1 cellular context compared by ENCODE assay signal in the genomic region with DNA sequence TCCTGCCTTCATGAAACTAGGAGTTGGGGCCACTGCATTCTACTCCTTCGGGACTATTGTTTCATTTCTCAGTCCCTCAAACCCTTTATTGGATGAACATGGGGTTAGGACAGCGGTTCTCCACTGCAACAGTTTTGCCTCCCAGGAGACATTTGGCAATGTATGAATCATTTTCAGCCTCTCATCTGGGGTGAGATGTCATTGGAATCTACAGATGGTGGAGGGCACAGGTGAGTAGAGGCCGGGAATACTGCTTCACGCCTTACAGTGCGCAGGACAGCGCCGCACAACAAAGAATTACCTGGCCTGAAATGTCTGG.
TF ChIP-seq lines count a peak whose summit lies in the region.

No MANE protein-coding gene starts in this region.

TF ChIP-seq in GM23338, 12 proteins besides CTCF, POLR2A, EP300 and RAD21 (continued from another document):
- TF ChIP-seq, protein P1, sequence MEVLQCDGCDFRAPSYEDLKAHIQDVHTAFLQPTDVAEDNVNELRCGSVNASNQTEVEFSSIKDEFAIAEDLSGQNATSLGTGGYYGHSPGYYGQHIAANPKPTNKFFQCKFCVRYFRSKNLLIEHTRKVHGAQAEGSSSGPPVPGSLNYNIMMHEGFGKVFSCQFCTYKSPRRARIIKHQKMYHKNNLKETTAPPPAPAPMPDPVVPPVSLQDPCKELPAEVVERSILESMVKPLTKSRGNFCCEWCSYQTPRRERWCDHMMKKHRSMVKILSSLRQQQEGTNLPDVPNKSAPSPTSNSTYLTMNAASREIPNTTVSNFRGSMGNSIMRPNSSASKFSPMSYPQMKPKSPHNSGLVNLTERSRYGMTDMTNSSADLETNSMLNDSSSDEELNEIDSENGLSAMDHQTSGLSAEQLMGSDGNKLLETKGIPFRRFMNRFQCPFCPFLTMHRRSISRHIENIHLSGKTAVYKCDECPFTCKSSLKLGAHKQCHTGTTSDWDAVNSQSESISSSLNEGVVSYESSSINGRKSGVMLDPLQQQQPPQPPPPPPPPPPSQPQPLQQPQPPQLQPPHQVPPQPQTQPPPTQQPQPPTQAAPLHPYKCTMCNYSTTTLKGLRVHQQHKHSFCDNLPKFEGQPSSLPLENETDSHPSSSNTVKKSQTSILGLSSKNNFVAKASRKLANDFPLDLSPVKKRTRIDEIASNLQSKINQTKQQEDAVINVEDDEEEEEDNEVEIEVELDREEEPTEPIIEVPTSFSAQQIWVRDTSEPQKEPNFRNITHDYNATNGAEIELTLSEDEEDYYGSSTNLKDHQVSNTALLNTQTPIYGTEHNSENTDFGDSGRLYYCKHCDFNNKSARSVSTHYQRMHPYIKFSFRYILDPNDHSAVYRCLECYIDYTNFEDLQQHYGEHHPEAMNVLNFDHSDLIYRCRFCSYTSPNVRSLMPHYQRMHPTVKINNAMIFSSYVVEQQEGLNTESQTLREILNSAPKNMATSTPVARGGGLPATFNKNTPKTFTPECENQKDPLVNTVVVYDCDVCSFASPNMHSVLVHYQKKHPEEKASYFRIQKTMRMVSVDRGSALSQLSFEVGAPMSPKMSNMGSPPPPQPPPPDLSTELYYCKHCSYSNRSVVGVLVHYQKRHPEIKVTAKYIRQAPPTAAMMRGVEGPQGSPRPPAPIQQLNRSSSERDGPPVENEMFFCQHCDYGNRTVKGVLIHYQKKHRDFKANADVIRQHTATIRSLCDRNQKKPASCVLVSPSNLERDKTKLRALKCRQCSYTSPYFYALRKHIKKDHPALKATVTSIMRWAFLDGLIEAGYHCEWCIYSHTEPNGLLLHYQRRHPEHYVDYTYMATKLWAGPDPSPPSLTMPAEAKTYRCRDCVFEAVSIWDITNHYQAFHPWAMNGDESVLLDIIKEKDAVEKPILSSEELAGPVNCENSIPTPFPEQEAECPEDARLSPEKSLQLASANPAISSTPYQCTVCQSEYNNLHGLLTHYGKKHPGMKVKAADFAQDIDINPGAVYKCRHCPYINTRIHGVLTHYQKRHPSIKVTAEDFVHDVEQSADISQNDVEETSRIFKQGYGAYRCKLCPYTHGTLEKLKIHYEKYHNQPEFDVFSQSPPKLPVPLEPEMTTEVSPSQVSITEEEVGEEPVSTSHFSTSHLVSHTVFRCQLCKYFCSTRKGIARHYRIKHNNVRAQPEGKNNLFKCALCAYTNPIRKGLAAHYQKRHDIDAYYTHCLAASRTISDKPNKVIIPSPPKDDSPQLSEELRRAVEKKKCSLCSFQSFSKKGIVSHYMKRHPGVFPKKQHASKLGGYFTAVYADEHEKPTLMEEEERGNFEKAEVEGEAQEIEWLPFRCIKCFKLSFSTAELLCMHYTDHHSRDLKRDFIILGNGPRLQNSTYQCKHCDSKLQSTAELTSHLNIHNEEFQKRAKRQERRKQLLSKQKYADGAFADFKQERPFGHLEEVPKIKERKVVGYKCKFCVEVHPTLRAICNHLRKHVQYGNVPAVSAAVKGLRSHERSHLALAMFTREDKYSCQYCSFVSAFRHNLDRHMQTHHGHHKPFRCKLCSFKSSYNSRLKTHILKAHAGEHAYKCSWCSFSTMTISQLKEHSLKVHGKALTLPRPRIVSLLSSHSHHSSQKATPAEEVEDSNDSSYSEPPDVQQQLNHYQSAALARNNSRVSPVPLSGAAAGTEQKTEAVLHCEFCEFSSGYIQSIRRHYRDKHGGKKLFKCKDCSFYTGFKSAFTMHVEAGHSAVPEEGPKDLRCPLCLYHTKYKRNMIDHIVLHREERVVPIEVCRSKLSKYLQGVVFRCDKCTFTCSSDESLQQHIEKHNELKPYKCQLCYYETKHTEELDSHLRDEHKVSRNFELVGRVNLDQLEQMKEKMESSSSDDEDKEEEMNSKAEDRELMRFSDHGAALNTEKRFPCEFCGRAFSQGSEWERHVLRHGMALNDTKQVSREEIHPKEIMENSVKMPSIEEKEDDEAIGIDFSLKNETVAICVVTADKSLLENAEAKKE (CRISPR knock-in tag; IDR thresholded peaks at IDR 0.05) = no peak
- no peak for TF ChIP-seq EZH2phosphoT487 (IDR thresholded peaks at IDR 0.05; ENCODE audit: unreplicated experiment)
- no peak for TF ChIP-seq ZNF331 (CRISPR knock-in tag; IDR thresholded peaks at IDR 0.05; ENCODE audit: low read depth)
- TF ChIP-seq JUNB (IDR thresholded peaks at IDR 0.05; ENCODE audit: unreplicated experiment) = no peak
